In genomic region chr11:61959026-61959608, GRCh38 we compare ENCODE assay signal across 14 cellular contexts. TPM values are rescaled to one million over a fixed set of nuclear protein-coding genes. Genes with fewer than 3 reads are reported as not detected.
DNase-seq lines count a peak whose midpoint lies in the region; ATAC-seq and TF ChIP-seq lines count a peak whose summit lies in the region.
"Had no signal": no experiment of that assay in that cellular context is flagged by ENCODE, and none has a peak within 500 bp of the region (broad histone marks: within the 10 kb centered on the region; RNA-seq: fewer than 3 reads in every experiment).

No MANE protein-coding gene starts in this region.

- H3K27ac ChIP-seq in RWPE2 (ENCODE audit: poor library complexity, severe bottlenecking) (no peak overlapping the region), foreskin keratinocyte (no peak overlapping the region), substantia nigra (ENCODE audit: low read depth, low read length, poor library complexity, severe bottlenecking) (peak overlapping the region; percentile 98)
- H3K27ac ChIP-seq: adrenal gland, parathyroid adenoma had no signal

- H3K9me3 ChIP-seq in RWPE2 (ENCODE audit: severe bottlenecking) = no peaks in the 10 kb centered on the region
- H3K9me3 ChIP-seq: adrenal gland had no signal

- DNase-seq in activated T-cell treated with anti-CD3 and anti-CD28 coated beads, Interleukin-2, amount 50 U/mL, for 24 hours = peak; percentile 27
- no peak for DNase-seq in activated T-cell treated with anti-CD3 and anti-CD28 coated beads, Interleukin-2, amount 50 U/mL, for 4 hours
- DNase-seq in RWPE2 (ENCODE audit: low spot score) (no peak), foreskin keratinocyte (peak in 1 of 2 donors; percentile 69), substantia nigra (lab: John Stamatoyannopoulos, UW) (no peak), GM13976 (ENCODE audit: low spot score) (no peak)
- DNase-seq: DMS79, Karpas-422, NCI-H2029 treated with DMSO at 0.1 percent for 48 hours had no signal

- TF ChIP-seq CTCF in RWPE2 (IDR thresholded peaks at IDR 0.05; ENCODE audit: poor library complexity, severe bottlenecking) = no peak
- TF ChIP-seq CTCF in foreskin keratinocyte (conservative IDR thresholded peaks at IDR 0.05) = peak; percentile 28
- no peak for TF ChIP-seq CTCF in GM13976 (IDR thresholded peaks at IDR 0.05; ENCODE audit: borderline replicate concordance, control extremely low read depth, extremely low read depth, insufficient read depth, missing control alignments)

- H3K36me3 ChIP-seq in RWPE2 (ENCODE audit: low read depth) = peaks cover 9% of the 10 kb centered on the region

- H3K27me3 Mint-ChIP-seq in activated T-cell treated with anti-CD3 and anti-CD28 coated beads, Interleukin-2, amount 50 U/mL, for 24 hours = peaks cover 20% of the 10 kb centered on the region
- peaks cover 18% of the 10 kb centered on the region for H3K27me3 Mint-ChIP-seq in activated T-cell treated with anti-CD3 and anti-CD28 coated beads, Interleukin-2, amount 50 U/mL, for 4 hours (ENCODE audit: low read depth)
- peaks cover 4% of the 10 kb centered on the region for H3K27me3 Mint-ChIP-seq in activated T-helper 17 cell treated with anti-CD3 and anti-CD28 coated beads, Interleukin-2, amount 50 U/mL, for 72 hours

- peaks cover 4% of the 10 kb centered on the region for H3K4me1 ChIP-seq in RWPE2 (ENCODE audit: insufficient read depth, poor library complexity, severe bottlenecking)
- peaks cover 1% of the 10 kb centered on the region for H3K4me1 ChIP-seq in foreskin keratinocyte

- in situ Hi-C loops in GM13976 (cut with MboI; ENCODE audit: low sequenced_read_pairs, unreplicated experiment) = no loop called here

- H3K4me1 Mint-ChIP-seq in activated T-cell treated with anti-CD3 and anti-CD28 coated beads, Interleukin-2, amount 50 U/mL, for 24 hours (ENCODE audit: low read depth) = peaks cover 34% of the 10 kb centered on the region
- peaks cover 31% of the 10 kb centered on the region for H3K4me1 Mint-ChIP-seq in activated T-cell treated with anti-CD3 and anti-CD28 coated beads, Interleukin-2, amount 50 U/mL, for 4 hours (ENCODE audit: low read depth)
- H3K4me1 Mint-ChIP-seq in activated T-helper 17 cell treated with anti-CD3 and anti-CD28 coated beads, Interleukin-2, amount 50 U/mL, for 72 hours = peaks cover 18% of the 10 kb centered on the region

- H3K27me3 ChIP-seq in RWPE2 (ENCODE audit: insufficient read depth, poor library complexity, severe bottlenecking) (no peaks in the 10 kb centered on the region), foreskin keratinocyte (peaks cover 4% of the 10 kb centered on the region)
- H3K27me3 ChIP-seq: adrenal gland had no signal

- no peak overlapping the region for H3K4me3 Mint-ChIP-seq in activated T-cell treated with anti-CD3 and anti-CD28 coated beads, Interleukin-2, amount 50 U/mL, for 24 hours
- no peak overlapping the region for H3K4me3 Mint-ChIP-seq in activated T-cell treated with anti-CD3 and anti-CD28 coated beads, Interleukin-2, amount 50 U/mL, for 4 hours
- no peak overlapping the region for H3K4me3 Mint-ChIP-seq in activated T-helper 17 cell treated with anti-CD3 and anti-CD28 coated beads, Interleukin-2, amount 50 U/mL, for 72 hours

- H3K4me3 ChIP-seq in RWPE2 (ENCODE audit: severe bottlenecking) = no peak overlapping the region
- H3K4me3 ChIP-seq: adrenal gland had no signal

- no peaks in the 10 kb centered on the region for H3K9me3 Mint-ChIP-seq in activated T-cell treated with anti-CD3 and anti-CD28 coated beads, Interleukin-2, amount 50 U/mL, for 24 hours
- no peaks in the 10 kb centered on the region for H3K9me3 Mint-ChIP-seq in activated T-cell treated with anti-CD3 and anti-CD28 coated beads, Interleukin-2, amount 50 U/mL, for 4 hours
- H3K9me3 Mint-ChIP-seq in activated T-helper 17 cell treated with anti-CD3 and anti-CD28 coated beads, Interleukin-2, amount 50 U/mL, for 72 hours = no peaks in the 10 kb centered on the region

- H3K27ac Mint-ChIP-seq in activated T-cell treated with anti-CD3 and anti-CD28 coated beads, Interleukin-2, amount 50 U/mL, for 24 hours = no peak overlapping the region
- no peak overlapping the region for H3K27ac Mint-ChIP-seq in activated T-helper 17 cell treated with anti-CD3 and anti-CD28 coated beads, Interleukin-2, amount 50 U/mL, for 72 hours

- peaks cover 16% of the 10 kb centered on the region for H3K36me3 Mint-ChIP-seq in activated T-cell treated with anti-CD3 and anti-CD28 coated beads, Interleukin-2, amount 50 U/mL, for 24 hours (ENCODE audit: low read depth)
- peaks cover 14% of the 10 kb centered on the region for H3K36me3 Mint-ChIP-seq in activated T-cell treated with anti-CD3 and anti-CD28 coated beads, Interleukin-2, amount 50 U/mL, for 4 hours (ENCODE audit: insufficient read depth)
- H3K36me3 Mint-ChIP-seq in activated T-helper 17 cell treated with anti-CD3 and anti-CD28 coated beads, Interleukin-2, amount 50 U/mL, for 72 hours (ENCODE audit: low read depth) = peaks cover 13% of the 10 kb centered on the region

- ATAC-seq in activated T-cell treated with anti-CD3 and anti-CD28 coated beads, Interleukin-2, amount 50 U/mL, for 4 hours = no peak
- ATAC-seq in RWPE2 (ENCODE audit: low read depth) (peak; percentile 70), foreskin keratinocyte (peak; percentile 64), HG03565 (IDR thresholded peaks at IDR 0.05; ENCODE audit: unreplicated experiment) (no peak)
- no peak for ATAC-seq in activated T-helper 17 cell treated with anti-CD3 and anti-CD28 coated beads, Interleukin-2, amount 50 U/mL, for 72 hours (replicated peaks)

RNA-seq across cellular contexts. Expression of gene FTH1, which starts 8.3 kb away (rescaled TPM):
- total RNA-seq in activated T-cell treated with anti-CD3 and anti-CD28 coated beads, Interleukin-2, amount 50 U/mL, for 4 hours = 100 to 1,000 TPM; 351 to 505 (median 363) TPM
- 845 and 1,177 TPM in 2 replicates for total RNA-seq in foreskin keratinocyte
- 2,804 and 3,960 TPM in 2 replicates for polyA plus RNA-seq in foreskin keratinocyte
- 1,000 to 10,000 TPM in 1 of 2 donors, 100 to 1,000 TPM in 1; 701 to 1,114 TPM for total RNA-seq in activated T-helper 17 cell treated with anti-CD3 and anti-CD28 coated beads, Interleukin-2, amount 50 U/mL, for 72 hours

RNA-seq across cellular contexts. Expression of gene BEST1, which starts 9.0 kb away (rescaled TPM):
- total RNA-seq in activated T-cell treated with anti-CD3 and anti-CD28 coated beads, Interleukin-2, amount 50 U/mL, for 4 hours = not detected
- total RNA-seq in foreskin keratinocyte = 0.07 and 0.10 TPM in 2 replicates
- 0.25 TPM in 2 replicates for polyA plus RNA-seq in foreskin keratinocyte
- total RNA-seq in activated T-helper 17 cell treated with anti-CD3 and anti-CD28 coated beads, Interleukin-2, amount 50 U/mL, for 72 hours = under 1 TPM; 0.05 to 0.24 TPM
- total RNA-seq: activated CD8-positive, alpha-beta memory T cell treated with anti-CD3 and anti-CD28 coated beads for 36 hours had no signal

RNA-seq across cellular contexts. Expression of gene RAB3IL1, which starts 41.8 kb away (rescaled TPM):
- 1 to 10 TPM in 1 of 3 donors, under 1 TPM in 1, not detected in 1; 0.15 to 1.4 TPM for total RNA-seq in activated T-cell treated with anti-CD3 and anti-CD28 coated beads, Interleukin-2, amount 50 U/mL, for 4 hours
- 0.31 and 0.35 TPM in 2 replicates for total RNA-seq in foreskin keratinocyte
- 0.52 and 0.55 TPM in 2 replicates for polyA plus RNA-seq in foreskin keratinocyte
- total RNA-seq in activated T-helper 17 cell treated with anti-CD3 and anti-CD28 coated beads, Interleukin-2, amount 50 U/mL, for 72 hours = not detected
- total RNA-seq: activated CD8-positive, alpha-beta memory T cell treated with anti-CD3 and anti-CD28 coated beads for 36 hours had no signal

Comparison
In these comparisons a context has a peak if more than half of its experiments do, and no peak if none do; other contexts are left out.
1. ATAC-seq: peak in RWPE2 (single experiment) and foreskin keratinocyte (single experiment); none in activated T-cell treated with anti-CD3 and anti-CD28 coated beads, Interleukin-2, amount 50 U/mL, for 4 hours (0 of 2), HG03565 (single experiment) and activated T-helper 17 cell treated with anti-CD3 and anti-CD28 coated beads, Interleukin-2, amount 50 U/mL, for 72 hours (single experiment).